In the genomic region with DNA sequence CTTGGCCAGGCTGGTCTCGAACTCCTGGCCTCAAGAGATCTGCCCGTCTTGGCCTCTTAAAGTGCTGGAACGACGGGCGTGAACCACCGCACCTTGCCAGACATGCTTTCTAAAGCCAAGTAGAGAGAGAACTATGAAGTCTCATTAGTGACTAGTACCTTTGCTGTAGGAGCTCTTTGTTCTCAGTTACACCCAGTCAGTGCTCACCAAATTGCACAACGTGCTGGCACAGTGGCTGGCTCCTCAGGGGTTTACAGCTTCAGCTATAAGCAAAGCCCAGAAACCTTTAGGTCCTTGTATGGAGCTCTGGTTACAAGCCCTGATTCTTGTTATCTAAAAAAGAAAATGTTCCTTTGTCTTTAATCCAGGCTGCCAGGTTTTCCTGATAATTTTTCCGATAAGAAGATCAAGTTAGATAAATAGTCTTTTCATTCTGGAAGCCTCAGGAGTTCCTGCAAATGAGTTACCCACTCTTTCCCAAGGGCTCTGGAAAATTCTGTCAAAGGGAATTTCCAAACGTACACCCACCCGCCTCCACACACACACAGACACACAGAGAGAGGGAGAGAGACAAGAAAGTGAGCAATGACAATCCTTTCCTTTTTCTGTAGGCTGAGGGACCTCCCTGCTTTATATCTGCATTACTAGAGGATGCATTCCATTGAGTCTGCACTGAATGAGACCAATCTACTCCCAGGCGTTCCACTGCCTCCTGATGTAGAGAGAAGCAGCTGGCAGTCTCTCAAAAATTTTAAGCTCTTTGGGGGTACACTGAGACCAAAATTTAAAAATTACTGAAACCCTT, we compare ENCODE assay signal across 18 cellular contexts.
A peak's percentile ranks its signal among the peaks of the same experiment; 100 is the strongest.
DNase-seq lines count a peak whose midpoint lies in the region; TF ChIP-seq lines count a peak whose summit lies in the region.
"Had no signal": no experiment of that assay in that cellular context is flagged by ENCODE, and none has a peak within 500 bp of the region (broad histone marks: within the 10 kb centered on the region; RNA-seq: fewer than 3 reads in every experiment).

No MANE protein-coding gene starts in this region.

- no peak for TF ChIP-seq EP300 in SK-N-SH (IDR thresholded peaks at IDR 0.05; ENCODE audit: borderline replicate concordance in 1 of 2, low read depth in 1 of 2, low read length in 1 of 2)

- TF ChIP-seq RAD21 in SK-N-SH (IDR thresholded peaks at IDR 0.05; ENCODE audit: low read length), result no peak

- H3K27ac ChIP-seq in HEK293 (ENCODE audit: extremely low read depth, low read depth, low read length), result no peak overlapping the region
- H3K27ac ChIP-seq in SK-N-SH (ENCODE audit: low read depth in 2 of 2, low read length in 1 of 2), result no peak overlapping the region
- peak overlapping the region; percentile 62 for H3K27ac ChIP-seq in neural progenitor cell
- no peak overlapping the region for H3K27ac ChIP-seq in PC-9
- H3K27ac ChIP-seq: HL-60, WERI-Rb-1 had no signal

- WGBS in SK-N-SH (ENCODE audit: low lambda C conversion rate), result 75% methylated on average over 11 of the region's 11 CpGs

- H3K36me3 ChIP-seq in HEK293 (ENCODE audit: control insufficient read depth in 2 of 2, insufficient read depth in 1 of 2, low read length in 2 of 2) (no peaks in the 10 kb centered on the region), SK-N-SH (replicated peaks in 1 of 2; ENCODE audit: control insufficient read depth in 1 of 2, insufficient read depth in 2 of 2, low read length in 1 of 2) (peaks cover 11% of the 10 kb centered on the region in 2 experiments), neural progenitor cell (no peaks in the 10 kb centered on the region), PC-9 (ENCODE audit: low read depth) (no peaks in the 10 kb centered on the region)
- H3K36me3 ChIP-seq: WERI-Rb-1 had no signal

- H3F3A ChIP-seq in SK-N-SH (replicated peaks; ENCODE audit: insufficient read depth), result peaks cover 15% of the 10 kb centered on the region
- H3F3A ChIP-seq in neural progenitor cell (ENCODE audit: low read depth), result peaks cover 26% of the 10 kb centered on the region
- H3F3A ChIP-seq in PC-9 (ENCODE audit: insufficient read depth, low read depth), result no peaks in the 10 kb centered on the region

- no peak overlapping the region for H3K9ac ChIP-seq in SK-N-SH
- H3K9ac ChIP-seq in neural progenitor cell, result no peak overlapping the region

- no peak overlapping the region; the same call in 1 of the 2 replicates for H2AFZ ChIP-seq in SK-N-SH (ENCODE audit: low read depth)
- no peak overlapping the region for H2AFZ ChIP-seq in neural progenitor cell (replicated peaks)
- H2AFZ ChIP-seq in PC-9, result no peak overlapping the region

- H3K4me3 Mint-ChIP-seq in neural progenitor cell, result no peak overlapping the region
- H3K4me3 Mint-ChIP-seq in activated CD4-positive, alpha-beta memory T cell treated with anti-CD3 and anti-CD28 coated beads, Interleukin-2, amount 10 ng/mL, durations not matched to agents 7 days and 5 days, result no peak overlapping the region
- H3K4me3 Mint-ChIP-seq: nephron; stimulated activated naive CD8-positive, alpha-beta T cell treated with anti-CD3 and anti-CD28 coated beads, Interleukin-15, amount 100 ng/mL, for 72 hours; T-cell had no signal

- no TSS peak for BruUV-seq in PC-9 (replicated peaks; lab: Mats Ljungman, UMichigan)

- no peaks in the 10 kb centered on the region for H3K79me2 ChIP-seq in SK-N-SH (ENCODE audit: insufficient read depth)
- H3K79me2 ChIP-seq in neural progenitor cell (ENCODE audit: low read depth), result no peaks in the 10 kb centered on the region
- no peaks in the 10 kb centered on the region for H3K79me2 ChIP-seq in PC-9 (ENCODE audit: low read depth)

- intact Hi-C loops in PC-9 (cut with micrococcal nuclease; ENCODE audit: unreplicated experiment), result no loop called here

- H3K27me3 Mint-ChIP-seq in neural progenitor cell (ENCODE audit: insufficient read depth, low read depth), result no peaks in the 10 kb centered on the region
- no peaks in the 10 kb centered on the region for H3K27me3 Mint-ChIP-seq in activated CD4-positive, alpha-beta memory T cell treated with anti-CD3 and anti-CD28 coated beads, Interleukin-2, amount 10 ng/mL, durations not matched to agents 7 days and 5 days
- H3K27me3 Mint-ChIP-seq: stimulated activated naive CD8-positive, alpha-beta T cell treated with anti-CD3 and anti-CD28 coated beads, Interleukin-15, amount 100 ng/mL, for 72 hours; T-cell had no signal

- H3K9me2 ChIP-seq in SK-N-SH (no peaks in the 10 kb centered on the region), PC-9 (ENCODE audit: insufficient read depth) (no peaks in the 10 kb centered on the region)

- peaks cover 31% of the 10 kb centered on the region for H3K4me1 Mint-ChIP-seq in neural progenitor cell
- H3K4me1 Mint-ChIP-seq in activated CD4-positive, alpha-beta memory T cell treated with anti-CD3 and anti-CD28 coated beads, Interleukin-2, amount 10 ng/mL, durations not matched to agents 7 days and 5 days, result no peaks in the 10 kb centered on the region
- H3K4me1 Mint-ChIP-seq: nephron; stimulated activated naive CD8-positive, alpha-beta T cell treated with anti-CD3 and anti-CD28 coated beads, Interleukin-15, amount 100 ng/mL, for 72 hours; T-cell had no signal

- H3K27me3 ChIP-seq in SK-N-SH (ENCODE audit: insufficient read depth) (no peaks in the 10 kb centered on the region), neural progenitor cell (no peaks in the 10 kb centered on the region), PC-9 (ENCODE audit: insufficient read depth, low read depth) (no peaks in the 10 kb centered on the region)

- H3K4me2 ChIP-seq in SK-N-SH (no peak overlapping the region), neural progenitor cell (peak overlapping the region; percentile 19), PC-9 (no peak overlapping the region)

- POLR2A ChIA-PET in HEK293 (lab: Yijun Ruan, JAX) (no interaction called here), SK-N-SH (lab: Yijun Ruan, JAX) (no interaction called here), PC-9 (lab: Charles Lee; ENCODE audit: unreplicated experiment) (no interaction called here)
- POLR2A ChIA-PET in activated CD4-positive, alpha-beta memory T cell treated with anti-CD3 and anti-CD28 coated beads, Interleukin-2, amount 10 ng/mL, durations not matched to agents 7 days and 5 days (lab: Charles Lee), result no interaction called here

- H3K9me3 ChIP-seq in HEK293 (ENCODE audit: control insufficient read depth, insufficient read depth, low read depth, low read length), result no peaks in the 10 kb centered on the region
- no peaks in the 10 kb centered on the region for H3K9me3 ChIP-seq in SK-N-SH
- H3K9me3 ChIP-seq in neural progenitor cell (ENCODE audit: low read depth), result no peaks in the 10 kb centered on the region
- H3K9me3 ChIP-seq in PC-9 (ENCODE audit: insufficient read depth, low read depth), result no peaks in the 10 kb centered on the region

- no peaks in the 10 kb centered on the region for H3K36me3 Mint-ChIP-seq in neural progenitor cell
- H3K36me3 Mint-ChIP-seq in activated CD4-positive, alpha-beta memory T cell treated with anti-CD3 and anti-CD28 coated beads, Interleukin-2, amount 10 ng/mL, durations not matched to agents 7 days and 5 days (ENCODE audit: low read depth), result no peaks in the 10 kb centered on the region
- H3K36me3 Mint-ChIP-seq: T-cell had no signal

- no peaks in the 10 kb centered on the region for H4K20me1 ChIP-seq in SK-N-SH (ENCODE audit: insufficient read depth)
- H4K20me1 ChIP-seq in neural progenitor cell (ENCODE audit: low read depth), result no peaks in the 10 kb centered on the region
- no peaks in the 10 kb centered on the region for H4K20me1 ChIP-seq in PC-9 (ENCODE audit: insufficient read depth)

- H3K4me1 ChIP-seq in HEK293 (ENCODE audit: control insufficient read depth, insufficient read depth, low read length) (peaks cover 6% of the 10 kb centered on the region), SK-N-SH (ENCODE audit: control insufficient read depth in 1 of 2, insufficient read depth in 2 of 2, low read depth in 1 of 2, low read length in 1 of 2) (peaks cover 13 to 16% of the 10 kb centered on the region in 2 experiments; a peak in 3 of 4 replicates), neural progenitor cell (peaks cover 40% of the 10 kb centered on the region), PC-9 (replicated peaks; ENCODE audit: insufficient read depth) (no peaks in the 10 kb centered on the region)

- DNase-seq in SK-N-SH (no peak), fibroblast of mammary gland (ENCODE audit: low read depth) (peak; percentile 2), neural progenitor cell (ENCODE audit: low spot score) (peak; percentile 63), NCI-H1048 (lab: John Stamatoyannopoulos, UW) (no peak), PC-9 (no peak)
- DNase-seq in activated CD4-positive, alpha-beta memory T cell treated with anti-CD3 and anti-CD28 coated beads, Interleukin-2, amount 10 ng/mL, durations not matched to agents 7 days and 5 days, result no peak
- DNase-seq: KBM-7; NCI-H1105; NCI-H446 treated with DMSO at 0.1 percent for 48 hours; OCI-M1; stimulated activated CD4-positive, alpha-beta T cell treated with anti-CD3 and anti-CD28 coated beads, Interleukin-15, amount 100 ng/mL, for 24 hours; stimulated activated naive CD8-positive, alpha-beta T cell treated with anti-CD3 and anti-CD28 coated beads, Interleukin-15, amount 100 ng/mL, for 72 hours; T-cell; WERI-Rb-1 had no signal

- peak overlapping the region; percentile 90 for H3K27ac Mint-ChIP-seq in neural progenitor cell
- H3K27ac Mint-ChIP-seq in activated CD4-positive, alpha-beta memory T cell treated with anti-CD3 and anti-CD28 coated beads, Interleukin-2, amount 10 ng/mL, durations not matched to agents 7 days and 5 days, result no peak overlapping the region
- H3K27ac Mint-ChIP-seq: activated T-helper 2 cell treated with anti-CD3 and anti-CD28 coated beads, Interferon-gamma antibody, Interleukin-2, Interleukin-4, amounts not matched to agents 10 μg/mL and 5 μg/mL and 100 μg/mL, durations not matched to agents 14 hours and 24 hours and 36 hours; nephron; stimulated activated naive CD8-positive, alpha-beta T cell treated with anti-CD3 and anti-CD28 coated beads, Interleukin-15, amount 100 ng/mL, for 72 hours; T-cell had no signal

- no peaks in the 10 kb centered on the region for H3K9me3 Mint-ChIP-seq in neural progenitor cell
- H3K9me3 Mint-ChIP-seq in activated CD4-positive, alpha-beta memory T cell treated with anti-CD3 and anti-CD28 coated beads, Interleukin-2, amount 10 ng/mL, durations not matched to agents 7 days and 5 days, result no peaks in the 10 kb centered on the region
- H3K9me3 Mint-ChIP-seq: activated T-helper 2 cell treated with anti-CD3 and anti-CD28 coated beads, Interferon-gamma antibody, Interleukin-2, Interleukin-4, amounts not matched to agents 10 μg/mL and 5 μg/mL and 100 μg/mL, durations not matched to agents 14 hours and 24 hours and 36 hours; nephron; stimulated activated naive CD8-positive, alpha-beta T cell treated with anti-CD3 and anti-CD28 coated beads, Interleukin-15, amount 100 ng/mL, for 72 hours; T-cell had no signal

- TF ChIP-seq CTCF in HEK293 (tag by site-specific recombination; IDR thresholded peaks at IDR 0.05), result no peak
- no peak for TF ChIP-seq CTCF in SK-N-SH (IDR thresholded peaks at IDR 0.05)
- TF ChIP-seq CTCF in fibroblast of mammary gland (conservative IDR thresholded peaks at IDR 0.05; ENCODE audit: control insufficient read depth, insufficient read depth, low read depth, low read length), result no peak
- TF ChIP-seq CTCF in neural progenitor cell (IDR thresholded peaks at IDR 0.05), result no peak
- no peak for TF ChIP-seq CTCF in PC-9 (conservative IDR thresholded peaks at IDR 0.05)

- CTCF ChIA-PET in HEK293 (lab: Yijun Ruan, JAX), result interaction anchor here (0.6 kb wide), 1 partner anchor 12 kb away, joined by 3 read pairs; no protein-coding TSS in a partner anchor
- CTCF ChIA-PET in SK-N-SH (lab: Yijun Ruan, JAX), result no interaction called here
- CTCF ChIA-PET in PC-9 (lab: Charles Lee), result no interaction called here
- CTCF ChIA-PET in activated CD4-positive, alpha-beta memory T cell treated with anti-CD3 and anti-CD28 coated beads, Interleukin-2, amount 10 ng/mL, durations not matched to agents 7 days and 5 days (lab: Charles Lee), result no interaction called here

- no peak overlapping the region for H3K4me3 ChIP-seq in HEK293 (ENCODE audit: low read depth, low read length)
- H3K4me3 ChIP-seq in SK-N-SH (ENCODE audit: low read depth in 2 of 2, low read length in 1 of 2), result no peak overlapping the region
- no peak overlapping the region for H3K4me3 ChIP-seq in fibroblast of mammary gland (ENCODE audit: control insufficient read depth, low read depth, low read length)
- no peak overlapping the region for H3K4me3 ChIP-seq in neural progenitor cell
- H3K4me3 ChIP-seq in PC-9, result no peak overlapping the region

Comparison
In these comparisons a context has a peak if more than half of its experiments do, and no peak if none do; other contexts are left out.
1. DNase-seq: peak in fibroblast of mammary gland (single experiment) and neural progenitor cell (single experiment); none in SK-N-SH (single experiment), NCI-H1048 (single experiment), PC-9 (0 of 2) and activated CD4-positive, alpha-beta memory T cell treated with anti-CD3 and anti-CD28 coated beads, Interleukin-2, amount 10 ng/mL, durations not matched to agents 7 days and 5 days (single experiment).